Comparison of ENCODE assay signal across 8 cellular contexts in the genomic region with DNA sequence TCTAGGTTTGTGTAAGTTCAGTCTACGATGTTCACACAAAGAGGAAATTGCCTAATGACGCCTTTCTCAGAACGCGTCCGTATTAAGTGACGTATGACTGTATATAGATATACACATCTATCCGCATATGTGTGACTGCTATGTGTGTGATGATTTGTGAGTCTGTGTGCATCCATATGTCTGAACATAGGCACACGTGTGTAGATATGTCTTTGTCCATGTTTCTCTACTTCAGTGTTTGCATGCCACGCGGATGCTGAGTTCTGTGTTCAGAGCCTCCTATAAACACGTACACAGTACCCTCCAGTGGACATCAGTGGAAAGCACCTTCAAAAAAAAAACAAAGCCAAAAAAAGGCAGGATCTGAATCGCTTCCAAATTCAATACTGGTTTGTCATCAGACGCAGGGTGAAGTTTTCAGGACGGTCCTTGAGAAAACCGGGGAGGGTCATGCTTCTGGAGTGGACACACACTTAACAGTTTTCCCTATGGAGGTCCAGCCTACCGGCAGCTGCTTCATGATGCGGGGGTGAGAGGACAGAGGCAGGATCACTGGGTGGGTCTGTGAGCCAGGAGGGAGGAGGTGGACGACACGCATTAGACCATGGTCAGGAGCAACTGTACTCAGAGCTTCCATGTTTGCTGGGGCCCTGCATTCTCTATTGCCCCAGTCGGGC. TPM values are rescaled to one million over a fixed set of nuclear protein-coding genes. Genes with fewer than 3 reads are reported as not detected.
DNase-seq lines count a peak whose midpoint lies in the region; ATAC-seq, FAIRE-seq and TF ChIP-seq lines count a peak whose summit lies in the region.

No MANE protein-coding gene starts in this region.

- H3K4me1 ChIP-seq in pancreas, result no peaks in the 10 kb centered on the region

- peak; percentile 41 for FAIRE-seq in pancreas (lab: Jason Lieb, UNC)

- ATAC-seq in HG03103 (IDR thresholded peaks at IDR 0.05; ENCODE audit: low read depth, unreplicated experiment) (peak; percentile 60), pancreas (peak; percentile 86 to 97 (median 96))

- TF ChIP-seq CTCF in GM06990 (IDR thresholded peaks at IDR 0.05; ENCODE audit: insufficient read depth, low read length, poor library complexity, severe bottlenecking) (peak; percentile 58), pancreas (IDR thresholded peaks at IDR 0.05) (peak; percentile 20 to 63 (median 50))

- 32 to 38% methylated on average over 20 of the region's 20 CpGs for WGBS in pancreas, 2 donors

- H3K36me3 ChIP-seq in GM06990 (ENCODE audit: control insufficient read depth, insufficient read depth, low read length) (no peaks in the 10 kb centered on the region), pancreas (no peaks in the 10 kb centered on the region)

- no peak overlapping the region for H3K27ac ChIP-seq in pancreas

- H3K9me3 ChIP-seq in pancreas, result no peaks in the 10 kb centered on the region

- H3K27me3 ChIP-seq in GM06990 (replicated peaks; ENCODE audit: control insufficient read depth, insufficient read depth, low read length) (no peaks in the 10 kb centered on the region), pancreas (no peaks in the 10 kb centered on the region)

- intact Hi-C loops in pancreas (cut with DNase I), result loop anchor here in 1 of 3 donors (10.0 kb wide), 1 partner anchor 448 kb away; no protein-coding TSS in a partner anchor

- DNase-seq in A172 (ENCODE audit: low spot score), result peak; percentile 71
- no peak for DNase-seq in GM06990 (ENCODE audit: extremely low read depth, insufficient read length)
- DNase-seq in NCI-H345 treated with DMSO at 0.1 percent for 48 hours (lab: John Stamatoyannopoulos, UW; ENCODE audit: unreplicated experiment), result peak; percentile 36
- DNase-seq in activated T-cell treated with anti-CD3 and anti-CD28 coated beads, Interleukin-2, amount 50 U/mL, for 48 hours, result peak; percentile 22 to 28
- DNase-seq in germinal center (ENCODE audit: low spot score), result peak; percentile 15
- peak in 3 of 6 donors; percentile 44 to 63 (median 47) for DNase-seq in pancreas
- DNase-seq in GOT3 (lab: John Stamatoyannopoulos, UW), result no peak

- H3K4me3 ChIP-seq in GM06990 (replicated peaks; ENCODE audit: low read depth, low read length), result no peak overlapping the region
- H3K4me3 ChIP-seq in pancreas, result no peak overlapping the region

RNA-seq across cellular contexts. Expression of a gene that starts 29.5 kb away (rescaled TPM):
- 23.0 and 26.1 TPM in 2 replicates for total RNA-seq in A172 (2014; rRNA removed; shearing (Covaris generic))
- 10 to 100 TPM in 3 of 6 donors, 1 to 10 TPM in 3; 6.3 to 17.1 (median 10.3) TPM for total RNA-seq in pancreas
- 10 to 100 TPM in 1 of 2 donors, 1 to 10 TPM in 1; 6.0 to 12.4 TPM for polyA plus RNA-seq in pancreas

Comparison
In these comparisons a context has a peak if more than half of its experiments do, and no peak if none do; other contexts are left out.
1. DNase-seq: peak in A172 (single experiment), NCI-H345 treated with DMSO at 0.1 percent for 48 hours (single experiment), activated T-cell treated with anti-CD3 and anti-CD28 coated beads, Interleukin-2, amount 50 U/mL, for 48 hours (2 of 2) and germinal center (single experiment); none in GM06990 (single experiment) and GOT3 (single experiment).